Comparison of ENCODE assay signal across 1 cellular context in the genomic region with DNA sequence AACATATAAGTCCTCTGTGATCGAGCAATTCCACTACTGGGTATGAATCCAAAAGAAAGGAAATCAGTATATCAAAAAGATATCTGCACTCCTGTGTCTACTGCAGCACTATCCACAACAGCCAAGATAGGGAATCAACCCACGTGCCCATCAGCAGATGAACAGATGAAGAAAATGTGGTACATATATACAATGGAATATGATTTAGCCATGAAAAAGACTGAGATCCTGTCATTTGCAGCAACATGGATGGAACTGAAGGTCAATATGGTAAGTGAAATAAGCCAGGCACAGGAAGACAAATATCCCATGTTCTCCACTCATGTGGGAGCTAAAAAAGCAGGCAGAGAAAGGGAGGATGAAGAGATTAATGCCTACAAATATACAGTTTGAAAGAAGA.
TF ChIP-seq lines count a peak whose summit lies in the region.

No MANE protein-coding gene starts in this region.

TF ChIP-seq in SK-N-SH, 30 proteins besides CTCF, POLR2A, EP300 and RAD21 (continued from another document):
- TF ChIP-seq USF2 (IDR thresholded peaks at IDR 0.05; ENCODE audit: borderline replicate concordance, low read depth, low read length) (no peak), FOXJ3 (CRISPR knock-in tag; IDR thresholded peaks at IDR 0.05) (no peak), SMC3 (IDR thresholded peaks at IDR 0.05; ENCODE audit: low read depth, low read length) (no peak), ZBTB33 (IDR thresholded peaks at IDR 0.05; ENCODE audit: borderline replicate concordance, low read depth) (no peak), TEAD4 (IDR thresholded peaks at IDR 0.05; ENCODE audit: borderline replicate concordance, insufficient read depth) (no peak), GABPA (IDR thresholded peaks at IDR 0.05; ENCODE audit: low read depth) (no peak), TAF1 (IDR thresholded peaks at IDR 0.05; ENCODE audit: borderline replicate concordance, low read depth, low read length) (no peak), POLR2AphosphoS5 (IDR thresholded peaks at IDR 0.05; ENCODE audit: low read depth, low read length) (no peak), RFX5 (IDR thresholded peaks at IDR 0.05; ENCODE audit: low read length) (no peak), ELF1 (IDR thresholded peaks at IDR 0.05) (no peak), JUND (IDR thresholded peaks at IDR 0.05) (no peak), EZH2phosphoT487 (IDR thresholded peaks at IDR 0.05; ENCODE audit: borderline replicate concordance, low read depth) (no peak), RXRA (IDR thresholded peaks at IDR 0.05; ENCODE audit: borderline replicate concordance, low read depth) (no peak), MAX (IDR thresholded peaks at IDR 0.05; ENCODE audit: low read depth) (no peak), CHD2 (IDR thresholded peaks at IDR 0.05; ENCODE audit: low read length, partially characterized antibody) (no peak), GATA2 (CRISPR knock-in tag; IDR thresholded peaks at IDR 0.05) (no peak), NFIC (IDR thresholded peaks at IDR 0.05; ENCODE audit: borderline replicate concordance) (no peak)
- TF ChIP-seq, protein P1, sequence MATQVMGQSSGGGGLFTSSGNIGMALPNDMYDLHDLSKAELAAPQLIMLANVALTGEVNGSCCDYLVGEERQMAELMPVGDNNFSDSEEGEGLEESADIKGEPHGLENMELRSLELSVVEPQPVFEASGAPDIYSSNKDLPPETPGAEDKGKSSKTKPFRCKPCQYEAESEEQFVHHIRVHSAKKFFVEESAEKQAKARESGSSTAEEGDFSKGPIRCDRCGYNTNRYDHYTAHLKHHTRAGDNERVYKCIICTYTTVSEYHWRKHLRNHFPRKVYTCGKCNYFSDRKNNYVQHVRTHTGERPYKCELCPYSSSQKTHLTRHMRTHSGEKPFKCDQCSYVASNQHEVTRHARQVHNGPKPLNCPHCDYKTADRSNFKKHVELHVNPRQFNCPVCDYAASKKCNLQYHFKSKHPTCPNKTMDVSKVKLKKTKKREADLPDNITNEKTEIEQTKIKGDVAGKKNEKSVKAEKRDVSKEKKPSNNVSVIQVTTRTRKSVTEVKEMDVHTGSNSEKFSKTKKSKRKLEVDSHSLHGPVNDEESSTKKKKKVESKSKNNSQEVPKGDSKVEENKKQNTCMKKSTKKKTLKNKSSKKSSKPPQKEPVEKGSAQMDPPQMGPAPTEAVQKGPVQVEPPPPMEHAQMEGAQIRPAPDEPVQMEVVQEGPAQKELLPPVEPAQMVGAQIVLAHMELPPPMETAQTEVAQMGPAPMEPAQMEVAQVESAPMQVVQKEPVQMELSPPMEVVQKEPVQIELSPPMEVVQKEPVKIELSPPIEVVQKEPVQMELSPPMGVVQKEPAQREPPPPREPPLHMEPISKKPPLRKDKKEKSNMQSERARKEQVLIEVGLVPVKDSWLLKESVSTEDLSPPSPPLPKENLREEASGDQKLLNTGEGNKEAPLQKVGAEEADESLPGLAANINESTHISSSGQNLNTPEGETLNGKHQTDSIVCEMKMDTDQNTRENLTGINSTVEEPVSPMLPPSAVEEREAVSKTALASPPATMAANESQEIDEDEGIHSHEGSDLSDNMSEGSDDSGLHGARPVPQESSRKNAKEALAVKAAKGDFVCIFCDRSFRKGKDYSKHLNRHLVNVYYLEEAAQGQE (IDR thresholded peaks at IDR 0.05; ENCODE audit: low read depth, low read length) = no peak
